9 cellular contexts compared by ENCODE assay signal in genomic region chr5:80125022-80125961, GRCh38.
DNase-seq lines count a peak whose midpoint lies in the region; ATAC-seq lines count a peak whose summit lies in the region.
"Had no signal": no experiment of that assay in that cellular context is flagged by ENCODE, and none has a peak within 500 bp of the region (broad histone marks: within the 10 kb centered on the region; RNA-seq: fewer than 3 reads in every experiment).

No MANE protein-coding gene starts in this region.

- no peaks in the 10 kb centered on the region for H3K27me3 ChIP-seq in CD4-positive, alpha-beta memory T cell (ENCODE audit: insufficient read depth, low read length)
- H3K27me3 ChIP-seq: heart right ventricle had no signal

- H3K27me3 Mint-ChIP-seq in CD4-positive, alpha-beta memory T cell: no peaks in the 10 kb centered on the region
- H3K27me3 Mint-ChIP-seq in activated naive CD8-positive, alpha-beta T cell treated with anti-CD3 and anti-CD28 coated beads, Interleukin-2, amount 10 ng/mL, durations not matched to agents 7 days and 5 days: no peaks in the 10 kb centered on the region

- H3K4me1 Mint-ChIP-seq in CD4-positive, alpha-beta memory T cell: peaks cover 41 to 60% (median 48%) of the 10 kb centered on the region in 4 donors
- peaks cover 21% of the 10 kb centered on the region for H3K4me1 Mint-ChIP-seq in activated naive CD8-positive, alpha-beta T cell treated with anti-CD3 and anti-CD28 coated beads, Interleukin-2, amount 10 ng/mL, durations not matched to agents 7 days and 5 days

- H3K4me3 ChIP-seq in CD4-positive, alpha-beta memory T cell (ENCODE audit: low read length in 2 of 2): no peak overlapping the region
- H3K4me3 ChIP-seq: heart right ventricle had no signal

- intact Hi-C loops in CD4-positive, alpha-beta memory T cell (cut with micrococcal nuclease): loop anchor here (2.0 kb wide), 1 partner anchor 16 kb away; no protein-coding TSS in a partner anchor

- H3K9me3 ChIP-seq in CD4-positive, alpha-beta memory T cell (ENCODE audit: control insufficient read depth in 1 of 2, low read length in 2 of 2): no peaks in the 10 kb centered on the region

- no peaks in the 10 kb centered on the region for H3K36me3 ChIP-seq in CD4-positive, alpha-beta memory T cell (ENCODE audit: insufficient read depth, low read length)
- H3K36me3 ChIP-seq: heart right ventricle had no signal

- POLR2A ChIA-PET in CD4-positive, alpha-beta memory T cell (lab: Charles Lee; ENCODE audit: partially characterized antibody): interaction anchor here (0.6 to 5.9 kb wide), 16 partner anchors 8 to 132 kb away, joined by 3 to 38 read pairs (median 8); partner anchors contain the start of gene SERINC5
- POLR2A ChIA-PET in activated naive CD8-positive, alpha-beta T cell treated with anti-CD3 and anti-CD28 coated beads, Interleukin-2, amount 10 ng/mL, durations not matched to agents 7 days and 5 days (lab: Charles Lee): interaction anchor here (0.6 to 2.2 kb wide), 4 partner anchors 10 to 1065 kb away, joined by 3 to 12 read pairs (median 6); partner anchors contain the start of gene SERINC5

- peak overlapping the region; percentile 5 to 82 (median 39) for H3K4me3 Mint-ChIP-seq in CD4-positive, alpha-beta memory T cell
- H3K4me3 Mint-ChIP-seq in activated naive CD8-positive, alpha-beta T cell treated with anti-CD3 and anti-CD28 coated beads, Interleukin-2, amount 10 ng/mL, durations not matched to agents 7 days and 5 days: peak overlapping the region; percentile 29

- CTCF ChIA-PET in CD4-positive, alpha-beta memory T cell (lab: Charles Lee; ENCODE audit: partially characterized antibody): interaction anchor here (0.8 to 2.2 kb wide), 12 partner anchors 8 to 150 kb away, joined by 3 to 13 read pairs (median 4); no protein-coding TSS in a partner anchor

- ATAC-seq in GM19328 (IDR thresholded peaks at IDR 0.05; ENCODE audit: unreplicated experiment) (peak; percentile 80), HG03108 (IDR thresholded peaks at IDR 0.05; ENCODE audit: unreplicated experiment) (peak; percentile 70)
- peak; percentile 12 for ATAC-seq in activated naive CD8-positive, alpha-beta T cell treated with anti-CD3 and anti-CD28 coated beads, Interleukin-2, amount 10 ng/mL, durations not matched to agents 7 days and 5 days (ENCODE audit: low read depth)

- H3K27ac ChIP-seq in CD4-positive, alpha-beta memory T cell (ENCODE audit: low read depth, low read length): no peak overlapping the region

- H3K4me1 ChIP-seq in CD4-positive, alpha-beta memory T cell (ENCODE audit: insufficient read depth, low read length): peaks cover 37% of the 10 kb centered on the region

- no peak for DNase-seq in CD4-positive, alpha-beta memory T cell
- no peak for DNase-seq in activated naive CD8-positive, alpha-beta T cell treated with anti-CD3 and anti-CD28 coated beads, Interleukin-2, amount 10 ng/mL, durations not matched to agents 7 days and 5 days
- DNase-seq in mucosa of gallbladder (ENCODE audit: low spot score) (no peak), NCI-H187 (lab: John Stamatoyannopoulos, UW) (no peak), inferior parietal cortex (ENCODE audit: extremely low spot score) (no peak), NCI-H2171 (lab: John Stamatoyannopoulos, UW) (no peak)
- DNase-seq: heart right ventricle had no signal

- peaks cover 13 to 37% of the 10 kb centered on the region in 2 donors for H3K36me3 Mint-ChIP-seq in CD4-positive, alpha-beta memory T cell
- peaks cover 17% of the 10 kb centered on the region for H3K36me3 Mint-ChIP-seq in activated naive CD8-positive, alpha-beta T cell treated with anti-CD3 and anti-CD28 coated beads, Interleukin-2, amount 10 ng/mL, durations not matched to agents 7 days and 5 days

- peak overlapping the region; percentile 5 to 85 (median 64) for H3K27ac Mint-ChIP-seq in CD4-positive, alpha-beta memory T cell
- peak overlapping the region; percentile 52 for H3K27ac Mint-ChIP-seq in activated naive CD8-positive, alpha-beta T cell treated with anti-CD3 and anti-CD28 coated beads, Interleukin-2, amount 10 ng/mL, durations not matched to agents 7 days and 5 days

- H3K9me3 Mint-ChIP-seq in CD4-positive, alpha-beta memory T cell: peaks cover 0 to 12% (median 0%) of the 10 kb centered on the region in 8 donors
- H3K9me3 Mint-ChIP-seq in activated naive CD8-positive, alpha-beta T cell treated with anti-CD3 and anti-CD28 coated beads, Interleukin-2, amount 10 ng/mL, durations not matched to agents 7 days and 5 days: peaks cover 1% of the 10 kb centered on the region

Comparison
In these comparisons a context has a peak if more than half of its experiments do, and no peak if none do; other contexts are left out.
1. ATAC-seq: peak in every context shown above with its lines; median percentile 80 in GM19328; 70 in HG03108; 12 in activated naive CD8-positive, alpha-beta T cell treated with anti-CD3 and anti-CD28 coated beads, Interleukin-2, amount 10 ng/mL, durations not matched to agents 7 days and 5 days.